In genomic region chr6:21680611-21681010, GRCh38 we compare ENCODE assay signal across 21 cellular contexts.
"Had no signal": no experiment of that assay in that cellular context is flagged by ENCODE, and none has a peak within 500 bp of the region (broad histone marks: within the 10 kb centered on the region; RNA-seq: fewer than 3 reads in every experiment).

No MANE protein-coding gene starts in this region.

- H3K4me1 Mint-ChIP-seq: activated CD4-positive, alpha-beta T cell treated with anti-CD3 and anti-CD28 coated beads, Interleukin-2, amount 10 ng/mL, durations not matched to agents 7 days and 5 days; activated naive CD8-positive, alpha-beta T cell treated with anti-CD3 and anti-CD28 coated beads, Interleukin-2, amount 50 U/mL, for 24 hours; T-helper 17 cell had no signal

- H3K27ac Mint-ChIP-seq: activated CD4-positive, alpha-beta memory T cell treated with anti-CD3 and anti-CD28 coated beads for 36 hours; activated CD4-positive, alpha-beta T cell treated with anti-CD3 and anti-CD28 coated beads, Interleukin-2, amount 10 ng/mL, durations not matched to agents 7 days and 5 days; activated naive CD4-positive, alpha-beta T cell treated with anti-CD3 and anti-CD28 coated beads, Interleukin-2, amount 50 U/mL, for 72 hours; activated naive CD8-positive, alpha-beta T cell treated with anti-CD3 and anti-CD28 coated beads, Interleukin-2, amount 50 U/mL, for 24 hours; T-helper 17 cell had no signal

- H3K27me3 ChIP-seq: breast epithelium, Peyer's patch had no signal

- H3K36me3 Mint-ChIP-seq: activated CD4-positive, alpha-beta memory T cell treated with anti-CD3 and anti-CD28 coated beads for 36 hours; activated naive CD4-positive, alpha-beta T cell treated with anti-CD3 and anti-CD28 coated beads, Interleukin-2, amount 50 U/mL, for 72 hours had no signal

- H3K27ac ChIP-seq: Peyer's patch had no signal

- ATAC-seq: activated naive CD4-positive, alpha-beta T cell treated with anti-CD3 and anti-CD28 coated beads, Interleukin-2, amount 50 U/mL, for 72 hours; activated naive CD8-positive, alpha-beta T cell treated with anti-CD3 and anti-CD28 coated beads, Interleukin-2, amount 50 U/mL, for 24 hours; T-helper 17 cell had no signal

- H3K36me3 ChIP-seq: breast epithelium, Peyer's patch had no signal

- H3K9me3 ChIP-seq: breast epithelium, Peyer's patch had no signal

- DNase-seq: activated CD4-positive, alpha-beta memory T cell treated with anti-CD3 and anti-CD28 coated beads for 36 hours; activated CD4-positive, alpha-beta T cell treated with anti-CD3 and anti-CD28 coated beads, Interleukin-2, amount 10 ng/mL, durations not matched to agents 7 days and 5 days; activated CD4-positive, CD25-positive, alpha-beta regulatory T cell; activated CD8-positive, alpha-beta memory T cell treated with anti-CD3 and anti-CD28 coated beads for 24 hours; activated effector memory CD4-positive, alpha-beta T cell treated with Interleukin-2 at 50 U/mL for 16 hours; activated naive CD4-positive, alpha-beta T cell treated with Interleukin-2 at 50 U/mL for 16 hours; activated naive CD8-positive, alpha-beta T cell treated with anti-CD3 and anti-CD28 coated beads, Interleukin-2, amount 50 U/mL, for 24 hours; amygdala; caudate nucleus; NCI-H1105 treated with DMSO at 0.1 percent for 48 hours; NCI-H1436 treated with DMSO at 0.1 percent for 48 hours; NCI-H187; NCI-H2081; NCI-H446; NCI-H524; Peyer's patch; SHP77 treated with DMSO at 0.1 percent for 48 hours; T-helper 17 cell; T-helper 9 cell had no signal

- H3K27me3 Mint-ChIP-seq: activated CD4-positive, alpha-beta memory T cell treated with anti-CD3 and anti-CD28 coated beads for 36 hours; activated CD4-positive, alpha-beta T cell treated with anti-CD3 and anti-CD28 coated beads, Interleukin-2, amount 10 ng/mL, durations not matched to agents 7 days and 5 days; activated naive CD8-positive, alpha-beta T cell treated with anti-CD3 and anti-CD28 coated beads, Interleukin-2, amount 50 U/mL, for 24 hours had no signal

- H3K4me3 Mint-ChIP-seq: activated CD4-positive, alpha-beta memory T cell treated with anti-CD3 and anti-CD28 coated beads for 36 hours; activated CD4-positive, alpha-beta T cell treated with anti-CD3 and anti-CD28 coated beads, Interleukin-2, amount 10 ng/mL, durations not matched to agents 7 days and 5 days; activated naive CD8-positive, alpha-beta T cell treated with anti-CD3 and anti-CD28 coated beads, Interleukin-2, amount 50 U/mL, for 24 hours; T-helper 17 cell had no signal

- H3K9me3 Mint-ChIP-seq: activated CD4-positive, alpha-beta memory T cell treated with anti-CD3 and anti-CD28 coated beads for 36 hours; activated CD4-positive, alpha-beta T cell treated with anti-CD3 and anti-CD28 coated beads, Interleukin-2, amount 10 ng/mL, durations not matched to agents 7 days and 5 days; activated naive CD4-positive, alpha-beta T cell treated with anti-CD3 and anti-CD28 coated beads, Interleukin-2, amount 50 U/mL, for 72 hours; activated naive CD8-positive, alpha-beta T cell treated with anti-CD3 and anti-CD28 coated beads, Interleukin-2, amount 50 U/mL, for 24 hours had no signal

- H3K4me1 ChIP-seq: breast epithelium, Peyer's patch had no signal

- H3K4me3 ChIP-seq: breast epithelium, Peyer's patch had no signal
